Comparison of ENCODE assay signal across 16 cellular contexts in the genomic region with DNA sequence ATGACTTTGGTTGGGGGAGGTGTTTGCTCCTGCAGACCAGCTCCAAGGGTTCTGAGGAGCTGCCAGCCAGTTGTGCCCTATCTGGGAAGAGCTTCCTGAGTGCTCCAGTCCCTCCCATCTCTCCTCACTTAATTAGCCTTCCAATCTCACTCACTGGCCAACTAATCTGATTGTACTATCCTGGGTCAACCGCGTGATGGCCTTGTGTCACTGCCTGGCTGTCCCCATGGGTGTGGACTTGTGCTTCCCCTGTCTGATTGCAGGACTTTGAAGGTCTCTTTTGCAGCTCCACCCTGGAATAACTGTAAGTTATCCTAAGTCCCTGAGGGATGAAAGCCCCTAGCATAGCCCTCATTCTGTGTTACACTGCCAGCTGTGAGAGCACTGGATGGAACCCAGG.
"Had no signal": no experiment of that assay in that cellular context is flagged by ENCODE, and none has a peak within 500 bp of the region (broad histone marks: within the 10 kb centered on the region; RNA-seq: fewer than 3 reads in every experiment).

No MANE protein-coding gene starts in this region.

- H3K27ac Mint-ChIP-seq: activated CD4-positive, alpha-beta T cell treated with anti-CD3 and anti-CD28 coated beads, Interleukin-2, amount 10 ng/mL, durations not matched to agents 24 days and 14 days; activated CD8-positive, alpha-beta T cell treated with anti-CD3 and anti-CD28 coated beads, Interleukin-2, amount 10 ng/mL, durations not matched to agents 7 days and 5 days; activated naive CD4-positive, alpha-beta T cell treated with anti-CD3 and anti-CD28 coated beads, Interleukin-2, amount 50 U/mL, for 24 hours; endodermal cell; natural killer cell; stimulated activated naive CD8-positive, alpha-beta T cell treated with anti-CD3 and anti-CD28 coated beads, Interleukin-15, Interleukin-2, amounts not matched to agents 100 ng/mL and 50 ng/mL, for 24 hours had no signal

- DNase-seq: activated CD4-positive, alpha-beta T cell treated with anti-CD3 and anti-CD28 coated beads, Interleukin-2, amount 10 ng/mL, durations not matched to agents 24 days and 14 days; activated CD4-positive, CD25-positive, alpha-beta regulatory T cell; activated CD8-positive, alpha-beta memory T cell treated with anti-CD3 and anti-CD28 coated beads, Interleukin-2, amount 50 U/mL, for 4 hours; activated CD8-positive, alpha-beta T cell treated with anti-CD3 and anti-CD28 coated beads, Interleukin-2, amount 10 ng/mL, durations not matched to agents 7 days and 5 days; activated effector memory CD4-positive, alpha-beta T cell treated with anti-CD3 and anti-CD28 coated beads, Interleukin-2, amount 50 U/mL, for 16 hours; activated T-cell treated with anti-CD3 and anti-CD28 coated beads, Interleukin-2, amount 50 U/mL, for 48 hours; endodermal cell; left cardiac atrium; natural killer cell; retina had no signal

- H3K27me3 ChIP-seq: adrenal gland, dorsolateral prefrontal cortex, heart right ventricle had no signal

- H3K9me3 Mint-ChIP-seq: activated CD4-positive, alpha-beta T cell treated with anti-CD3 and anti-CD28 coated beads, Interleukin-2, amount 10 ng/mL, durations not matched to agents 24 days and 14 days; activated naive CD4-positive, alpha-beta T cell treated with anti-CD3 and anti-CD28 coated beads, Interleukin-2, amount 50 U/mL, for 24 hours; endodermal cell; natural killer cell; stimulated activated naive CD8-positive, alpha-beta T cell treated with anti-CD3 and anti-CD28 coated beads, Interleukin-15, Interleukin-2, amounts not matched to agents 100 ng/mL and 50 ng/mL, for 24 hours had no signal

- ATAC-seq: activated CD8-positive, alpha-beta T cell treated with anti-CD3 and anti-CD28 coated beads, Interleukin-2, amount 10 ng/mL, durations not matched to agents 7 days and 5 days; natural killer cell had no signal

- H3K4me3 Mint-ChIP-seq: activated CD4-positive, alpha-beta T cell treated with anti-CD3 and anti-CD28 coated beads, Interleukin-2, amount 10 ng/mL, durations not matched to agents 24 days and 14 days; activated CD8-positive, alpha-beta T cell treated with anti-CD3 and anti-CD28 coated beads, Interleukin-2, amount 10 ng/mL, durations not matched to agents 7 days and 5 days; activated naive CD4-positive, alpha-beta T cell treated with anti-CD3 and anti-CD28 coated beads, Interleukin-2, amount 50 U/mL, for 24 hours; endodermal cell; natural killer cell; stimulated activated naive CD8-positive, alpha-beta T cell treated with anti-CD3 and anti-CD28 coated beads, Interleukin-15, Interleukin-2, amounts not matched to agents 100 ng/mL and 50 ng/mL, for 24 hours had no signal

- H3K27ac ChIP-seq: adrenal gland, dorsolateral prefrontal cortex, heart right ventricle, thoracic aorta had no signal

- H3K36me3 ChIP-seq: adrenal gland, heart right ventricle, thoracic aorta had no signal

- H3K4me3 ChIP-seq: adrenal gland, dorsolateral prefrontal cortex, heart right ventricle, thoracic aorta had no signal

- H3K27me3 Mint-ChIP-seq: activated naive CD4-positive, alpha-beta T cell treated with anti-CD3 and anti-CD28 coated beads, Interleukin-2, amount 50 U/mL, for 24 hours; stimulated activated naive CD8-positive, alpha-beta T cell treated with anti-CD3 and anti-CD28 coated beads, Interleukin-15, Interleukin-2, amounts not matched to agents 100 ng/mL and 50 ng/mL, for 24 hours had no signal

- H3K4me1 Mint-ChIP-seq: activated CD4-positive, alpha-beta T cell treated with anti-CD3 and anti-CD28 coated beads, Interleukin-2, amount 10 ng/mL, durations not matched to agents 24 days and 14 days; activated naive CD4-positive, alpha-beta T cell treated with anti-CD3 and anti-CD28 coated beads, Interleukin-2, amount 50 U/mL, for 24 hours; natural killer cell had no signal

- H3K9me3 ChIP-seq: adrenal gland, heart right ventricle, thoracic aorta had no signal

- H3K4me1 ChIP-seq: adrenal gland had no signal

- H3K36me3 Mint-ChIP-seq: natural killer cell had no signal
